Comparison of ENCODE assay signal across 14 cellular contexts in genomic region chr7:36315309-36315948, GRCh38.
DNase-seq lines count a peak whose midpoint lies in the region; ATAC-seq and TF ChIP-seq lines count a peak whose summit lies in the region.
"Had no signal": no experiment of that assay in that cellular context is flagged by ENCODE, and none has a peak within 500 bp of the region (broad histone marks: within the 10 kb centered on the region; RNA-seq: fewer than 3 reads in every experiment).

No MANE protein-coding gene starts in this region.

- POLR2A ChIA-PET in OCI-LY7 (lab: Charles Lee) = interaction anchor here (0.6 kb wide), 1 partner anchor 288 kb away, joined by 3 read pairs; no protein-coding TSS in a partner anchor

- no peaks in the 10 kb centered on the region for H3K4me1 ChIP-seq in OCI-LY7 (ENCODE audit: insufficient read depth, low read length, poor library complexity, severe bottlenecking)

- intact Hi-C loops in OCI-LY7 (cut with micrococcal nuclease; ENCODE audit: unreplicated experiment) = loop anchor here (5.0 kb wide), 1 partner anchor 398 kb away; no protein-coding TSS in a partner anchor

- H3K9me3 ChIP-seq in OCI-LY7 (ENCODE audit: low read length) = no peaks in the 10 kb centered on the region
- H3K9me3 ChIP-seq: neutrophil had no signal

- ATAC-seq in HG02852 (IDR thresholded peaks at IDR 0.05; ENCODE audit: unreplicated experiment) = no peak
- ATAC-seq: activated T-cell treated with anti-CD3 and anti-CD28 coated beads, Interleukin-2, amount 50 U/mL, for 72 hours had no signal

- CTCF ChIA-PET in OCI-LY7 (lab: Charles Lee; ENCODE audit: unreplicated experiment) = no interaction called here

- BruUV-seq in OCI-LY7 (replicated peaks; lab: Mats Ljungman, UMichigan) = no TSS peak

- H3K4me2 ChIP-seq in OCI-LY7 (ENCODE audit: low read length) = no peak overlapping the region

- H3K27ac ChIP-seq in OCI-LY7 (ENCODE audit: low read depth, low read length, poor library complexity, severe bottlenecking) (no peak overlapping the region), coronary artery (no peak overlapping the region)
- H3K27ac ChIP-seq: neutrophil had no signal

- H2AFZ ChIP-seq in OCI-LY7 (ENCODE audit: low read length) = no peak overlapping the region

- no peaks in the 10 kb centered on the region for H3K9me2 ChIP-seq in OCI-LY7 (ENCODE audit: insufficient read depth, low read length)

- H3K4me3 ChIP-seq in OCI-LY7 (ENCODE audit: low read depth, low read length, poor library complexity, severe bottlenecking) (no peak overlapping the region), fibroblast of pulmonary artery (replicated peaks; ENCODE audit: low read depth, low read length) (no peak overlapping the region), coronary artery (no peak overlapping the region)

- H4K20me1 ChIP-seq in OCI-LY7 (ENCODE audit: insufficient read depth, low read length) = no peaks in the 10 kb centered on the region

- H3K79me2 ChIP-seq in OCI-LY7 (ENCODE audit: insufficient read depth, low read depth, low read length) = no peaks in the 10 kb centered on the region

- DNase-seq in activated CD8-positive, alpha-beta memory T cell treated with anti-CD3 and anti-CD28 coated beads, Interleukin-2, amount 50 U/mL, for 48 hours = peak; percentile 43
- DNase-seq in activated CD8-positive, alpha-beta memory T cell treated with anti-CD3 and anti-CD28 coated beads, Interleukin-2, amount 50 U/mL, for 4 hours = no peak
- peak; percentile 13 for DNase-seq in OCI-LY7 (ENCODE audit: low spot score)
- DNase-seq in fibroblast of pulmonary artery (ENCODE audit: low read depth) = peak; percentile 16
- DNase-seq in NK-92 treated with Interleukin-12 subunit alpha and Interleukin-12 subunit beta, amount 100 ng/mL, for 24 hours (lab: John Stamatoyannopoulos, UW) = no peak
- no peak for DNase-seq in coronary artery (ENCODE audit: low spot score)
- no peak for DNase-seq in NCI-H187 treated with DMSO at 0.1 percent for 48 hours (lab: John Stamatoyannopoulos, UW)
- DNase-seq: activated T-cell treated with anti-CD3 and anti-CD28 coated beads, Interleukin-2, amount 50 U/mL, for 72 hours; NCI-H1694; NCI-H774; Right ventricle myocardium superior; T-helper 9 cell had no signal

- TF ChIP-seq CTCF in OCI-LY7 (conservative IDR thresholded peaks at IDR 0.05; ENCODE audit: low read length) (no peak), fibroblast of pulmonary artery (IDR thresholded peaks at IDR 0.05; ENCODE audit: low read length, missing control alignments) (no peak), coronary artery (IDR thresholded peaks at IDR 0.05) (no peak)

- no peaks in the 10 kb centered on the region for H3K36me3 ChIP-seq in OCI-LY7 (ENCODE audit: insufficient read depth, low read length)
- H3K36me3 ChIP-seq: neutrophil had no signal

Comparison
In these comparisons a context has a peak if more than half of its experiments do, and no peak if none do; other contexts are left out.
1. DNase-seq: peak in activated CD8-positive, alpha-beta memory T cell treated with anti-CD3 and anti-CD28 coated beads, Interleukin-2, amount 50 U/mL, for 48 hours (single experiment), OCI-LY7 (single experiment) and fibroblast of pulmonary artery (single experiment); none in activated CD8-positive, alpha-beta memory T cell treated with anti-CD3 and anti-CD28 coated beads, Interleukin-2, amount 50 U/mL, for 4 hours (single experiment), NK-92 treated with Interleukin-12 subunit alpha and Interleukin-12 subunit beta, amount 100 ng/mL, for 24 hours (single experiment), coronary artery (single experiment) and NCI-H187 treated with DMSO at 0.1 percent for 48 hours (single experiment).